ENCODE assay signal across 1 cellular context in genomic region chr4:73222466-73223257, GRCh38.
TF ChIP-seq lines count a peak whose summit lies in the region.

No MANE protein-coding gene starts in this region.

TF ChIP-seq in GM12878, 131 proteins besides CTCF, POLR2A, EP300 and RAD21 (continued from another document):
- peak; percentile 95 for TF ChIP-seq RELB (IDR thresholded peaks at IDR 0.05; ENCODE audit: low read depth)
- peak; percentile 92 for TF ChIP-seq KLF5 (IDR thresholded peaks at IDR 0.05; ENCODE audit: partially characterized antibody)
- peak; percentile 97 for TF ChIP-seq JUND (IDR thresholded peaks at IDR 0.05; ENCODE audit: low read depth, low read length)
- TF ChIP-seq HDGF (IDR thresholded peaks at IDR 0.05) = no peak
- no peak for TF ChIP-seq ZNF207 (IDR thresholded peaks at IDR 0.05; ENCODE audit: borderline replicate concordance)
- no peak for TF ChIP-seq RCOR1 (conservative IDR thresholded peaks at IDR 0.05; ENCODE audit: low read depth, low read length)
- TF ChIP-seq POLR2AphosphoS5 (IDR thresholded peaks at IDR 0.05; ENCODE audit: low read length) = peak; percentile 94
- no peak for TF ChIP-seq NKRF (conservative IDR thresholded peaks at IDR 0.05)
- no peak for TF ChIP-seq TCF12 (IDR thresholded peaks at IDR 0.05; ENCODE audit: low read depth, low read length)
- peak; percentile 47; the same call in 1 of the 2 replicates for TF ChIP-seq CBFB (IDR thresholded peaks at IDR 0.05; ENCODE audit: low read depth)
- TF ChIP-seq, protein P1, sequence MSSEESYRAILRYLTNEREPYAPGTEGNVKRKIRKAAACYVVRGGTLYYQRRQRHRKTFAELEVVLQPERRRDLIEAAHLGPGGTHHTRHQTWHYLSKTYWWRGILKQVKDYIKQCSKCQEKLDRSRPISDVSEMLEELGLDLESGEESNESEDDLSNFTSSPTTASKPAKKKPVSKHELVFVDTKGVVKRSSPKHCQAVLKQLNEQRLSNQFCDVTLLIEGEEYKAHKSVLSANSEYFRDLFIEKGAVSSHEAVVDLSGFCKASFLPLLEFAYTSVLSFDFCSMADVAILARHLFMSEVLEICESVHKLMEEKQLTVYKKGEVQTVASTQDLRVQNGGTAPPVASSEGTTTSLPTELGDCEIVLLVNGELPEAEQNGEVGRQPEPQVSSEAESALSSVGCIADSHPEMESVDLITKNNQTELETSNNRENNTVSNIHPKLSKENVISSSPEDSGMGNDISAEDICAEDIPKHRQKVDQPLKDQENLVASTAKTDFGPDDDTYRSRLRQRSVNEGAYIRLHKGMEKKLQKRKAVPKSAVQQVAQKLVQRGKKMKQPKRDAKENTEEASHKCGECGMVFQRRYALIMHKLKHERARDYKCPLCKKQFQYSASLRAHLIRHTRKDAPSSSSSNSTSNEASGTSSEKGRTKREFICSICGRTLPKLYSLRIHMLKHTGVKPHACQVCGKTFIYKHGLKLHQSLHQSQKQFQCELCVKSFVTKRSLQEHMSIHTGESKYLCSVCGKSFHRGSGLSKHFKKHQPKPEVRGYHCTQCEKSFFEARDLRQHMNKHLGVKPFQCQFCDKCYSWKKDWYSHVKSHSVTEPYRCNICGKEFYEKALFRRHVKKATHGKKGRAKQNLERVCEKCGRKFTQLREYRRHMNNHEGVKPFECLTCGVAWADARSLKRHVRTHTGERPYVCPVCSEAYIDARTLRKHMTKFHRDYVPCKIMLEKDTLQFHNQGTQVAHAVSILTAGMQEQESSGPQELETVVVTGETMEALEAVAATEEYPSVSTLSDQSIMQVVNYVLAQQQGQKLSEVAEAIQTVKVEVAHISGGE (CRISPR knock-in tag; IDR thresholded peaks at IDR 0.05) = no peak
- TF ChIP-seq SMAD1 (IDR thresholded peaks at IDR 0.05; ENCODE audit: low read depth, partially characterized antibody) = peak; percentile 69
- TF ChIP-seq SMAD5 (IDR thresholded peaks at IDR 0.05; ENCODE audit: low read depth) = peak; percentile 58; the same call in 1 of the 2 replicates
- no peak; the same call in 1 of the 2 replicates for TF ChIP-seq FOXK2 (IDR thresholded peaks at IDR 0.05)
- peak; percentile 75 to 92; a peak in 3 of 4 replicates for TF ChIP-seq BHLHE40 (IDR thresholded peaks at IDR 0.05; ENCODE audit: borderline replicate concordance in 1 of 2, low read depth in 2 of 2, low read length in 1 of 2)
- TF ChIP-seq, protein P2, sequence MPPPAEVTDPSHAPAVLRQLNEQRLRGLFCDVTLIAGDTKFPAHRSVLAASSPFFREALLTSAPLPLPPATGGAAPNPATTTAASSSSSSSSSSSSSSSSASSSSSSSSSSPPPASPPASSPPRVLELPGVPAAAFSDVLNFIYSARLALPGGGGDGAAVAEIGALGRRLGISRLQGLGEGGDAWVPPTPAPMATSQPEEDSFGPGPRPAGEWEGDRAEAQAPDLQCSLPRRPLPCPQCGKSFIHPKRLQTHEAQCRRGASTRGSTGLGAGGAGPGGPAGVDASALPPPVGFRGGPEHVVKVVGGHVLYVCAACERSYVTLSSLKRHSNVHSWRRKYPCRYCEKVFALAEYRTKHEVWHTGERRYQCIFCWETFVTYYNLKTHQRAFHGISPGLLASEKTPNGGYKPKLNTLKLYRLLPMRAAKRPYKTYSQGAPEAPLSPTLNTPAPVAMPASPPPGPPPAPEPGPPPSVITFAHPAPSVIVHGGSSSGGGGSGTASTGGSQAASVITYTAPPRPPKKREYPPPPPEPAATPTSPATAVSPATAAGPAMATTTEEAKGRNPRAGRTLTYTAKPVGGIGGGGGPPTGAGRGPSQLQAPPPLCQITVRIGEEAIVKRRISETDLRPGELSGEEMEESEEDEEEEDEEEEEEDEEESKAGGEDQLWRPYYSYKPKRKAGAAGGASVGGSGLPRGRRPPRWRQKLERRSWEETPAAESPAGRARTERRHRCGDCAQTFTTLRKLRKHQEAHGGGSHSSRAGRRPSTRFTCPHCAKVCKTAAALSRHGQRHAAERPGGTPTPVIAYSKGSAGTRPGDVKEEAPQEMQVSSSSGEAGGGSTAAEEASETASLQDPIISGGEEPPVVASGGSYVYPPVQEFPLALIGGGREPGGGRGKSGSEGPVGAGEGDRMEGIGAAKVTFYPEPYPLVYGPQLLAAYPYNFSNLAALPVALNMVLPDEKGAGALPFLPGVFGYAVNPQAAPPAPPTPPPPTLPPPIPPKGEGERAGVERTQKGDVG (CRISPR knock-in tag; IDR thresholded peaks at IDR 0.05) = no peak
- no peak for TF ChIP-seq BRCA1 (IDR thresholded peaks at IDR 0.05; ENCODE audit: low read depth, low read length)
- no peak for TF ChIP-seq ELK1 (IDR thresholded peaks at IDR 0.05; ENCODE audit: low read depth, low read length)
- TF ChIP-seq MYB (IDR thresholded peaks at IDR 0.05; ENCODE audit: borderline replicate concordance, low read depth, low read length) = no peak
- no peak for TF ChIP-seq MAX (IDR thresholded peaks at IDR 0.05; ENCODE audit: low read depth, low read length)
- TF ChIP-seq, protein P3, sequence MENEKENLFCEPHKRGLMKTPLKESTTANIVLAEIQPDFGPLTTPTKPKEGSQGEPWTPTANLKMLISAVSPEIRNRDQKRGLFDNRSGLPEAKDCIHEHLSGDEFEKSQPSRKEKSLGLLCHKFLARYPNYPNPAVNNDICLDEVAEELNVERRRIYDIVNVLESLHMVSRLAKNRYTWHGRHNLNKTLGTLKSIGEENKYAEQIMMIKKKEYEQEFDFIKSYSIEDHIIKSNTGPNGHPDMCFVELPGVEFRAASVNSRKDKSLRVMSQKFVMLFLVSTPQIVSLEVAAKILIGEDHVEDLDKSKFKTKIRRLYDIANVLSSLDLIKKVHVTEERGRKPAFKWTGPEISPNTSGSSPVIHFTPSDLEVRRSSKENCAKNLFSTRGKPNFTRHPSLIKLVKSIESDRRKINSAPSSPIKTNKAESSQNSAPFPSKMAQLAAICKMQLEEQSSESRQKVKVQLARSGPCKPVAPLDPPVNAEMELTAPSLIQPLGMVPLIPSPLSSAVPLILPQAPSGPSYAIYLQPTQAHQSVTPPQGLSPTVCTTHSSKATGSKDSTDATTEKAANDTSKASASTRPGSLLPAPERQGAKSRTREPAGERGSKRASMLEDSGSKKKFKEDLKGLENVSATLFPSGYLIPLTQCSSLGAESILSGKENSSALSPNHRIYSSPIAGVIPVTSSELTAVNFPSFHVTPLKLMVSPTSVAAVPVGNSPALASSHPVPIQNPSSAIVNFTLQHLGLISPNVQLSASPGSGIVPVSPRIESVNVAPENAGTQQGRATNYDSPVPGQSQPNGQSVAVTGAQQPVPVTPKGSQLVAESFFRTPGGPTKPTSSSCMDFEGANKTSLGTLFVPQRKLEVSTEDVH (IDR thresholded peaks at IDR 0.05; ENCODE audit: low read depth, partially characterized antibody) = peak; percentile 35
- TF ChIP-seq, protein P4, sequence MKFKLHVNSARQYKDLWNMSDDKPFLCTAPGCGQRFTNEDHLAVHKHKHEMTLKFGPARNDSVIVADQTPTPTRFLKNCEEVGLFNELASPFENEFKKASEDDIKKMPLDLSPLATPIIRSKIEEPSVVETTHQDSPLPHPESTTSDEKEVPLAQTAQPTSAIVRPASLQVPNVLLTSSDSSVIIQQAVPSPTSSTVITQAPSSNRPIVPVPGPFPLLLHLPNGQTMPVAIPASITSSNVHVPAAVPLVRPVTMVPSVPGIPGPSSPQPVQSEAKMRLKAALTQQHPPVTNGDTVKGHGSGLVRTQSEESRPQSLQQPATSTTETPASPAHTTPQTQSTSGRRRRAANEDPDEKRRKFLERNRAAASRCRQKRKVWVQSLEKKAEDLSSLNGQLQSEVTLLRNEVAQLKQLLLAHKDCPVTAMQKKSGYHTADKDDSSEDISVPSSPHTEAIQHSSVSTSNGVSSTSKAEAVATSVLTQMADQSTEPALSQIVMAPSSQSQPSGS (IDR thresholded peaks at IDR 0.05; ENCODE audit: low read length) = peak; percentile 85
- TF ChIP-seq HDAC6 (IDR thresholded peaks at IDR 0.05; ENCODE audit: unreplicated experiment) = no peak
- TF ChIP-seq ZBTB40 (IDR thresholded peaks at IDR 0.05; ENCODE audit: borderline replicate concordance) = peak; percentile 78; the same call in 1 of the 2 replicates
- no peak for TF ChIP-seq ZNF622 (IDR thresholded peaks at IDR 0.05)
- TF ChIP-seq YY1 (IDR thresholded peaks at IDR 0.05; ENCODE audit: low read depth, low read length) = peak; percentile 90
- no peak for TF ChIP-seq MTA2 (IDR thresholded peaks at IDR 0.05; ENCODE audit: low read depth)
- no peak for TF ChIP-seq IRF5 (IDR thresholded peaks at IDR 0.05; ENCODE audit: borderline replicate concordance)
